7 cellular contexts compared by ENCODE assay signal in the genomic region with DNA sequence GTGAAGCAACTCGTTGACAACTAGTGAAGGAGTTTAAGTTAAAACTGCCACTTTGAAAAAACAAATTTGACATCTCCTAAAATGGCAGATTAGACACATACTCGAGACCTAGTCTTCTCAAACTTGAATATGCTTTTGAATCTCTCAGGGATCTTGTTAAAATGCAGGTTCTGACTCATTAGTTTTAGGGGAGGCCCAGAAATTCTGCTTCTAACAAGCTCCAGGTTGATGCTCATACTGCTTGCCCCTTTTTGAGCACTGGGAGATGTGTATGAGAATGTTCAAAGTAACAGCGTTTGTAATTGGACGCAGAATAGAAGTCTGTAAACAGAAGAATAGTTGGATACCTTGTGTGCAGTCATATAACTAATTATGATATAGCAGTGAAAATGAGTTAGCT. TPM values are rescaled to one million over a fixed set of nuclear protein-coding genes. Genes with fewer than 3 reads are reported as not detected.
DNase-seq lines count a peak whose midpoint lies in the region; ATAC-seq and TF ChIP-seq lines count a peak whose summit lies in the region.

No MANE protein-coding gene starts in this region.

- TF ChIP-seq POLR2A in body of pancreas (IDR thresholded peaks at IDR 0.05) = no peak

- H3K4me3 ChIP-seq in SK-N-MC (peak overlapping the region; percentile 99), skin epidermis (peak overlapping the region in 6 of 7 experiments; percentile 66 to 96 (median 90)), body of pancreas (no peak overlapping the region)

- no peak for TF ChIP-seq CTCF in body of pancreas (IDR thresholded peaks at IDR 0.05)

- DNase-seq in SK-N-MC (ENCODE audit: low read depth, low spot score) = no peak
- DNase-seq in fibroblast of peridontal ligament (ENCODE audit: extremely low read depth) = peak; percentile 52
- DNase-seq in activated CD4-positive, CD25-positive, alpha-beta regulatory T cell (lab: John Stamatoyannopoulos, UW) = no peak
- no peak for DNase-seq in body of pancreas

- H3K4me1 ChIP-seq in body of pancreas = peaks cover 21% of the 10 kb centered on the region

- peak; percentile 18 for ATAC-seq in GM19351 (IDR thresholded peaks at IDR 0.05; ENCODE audit: unreplicated experiment)
- no peak for ATAC-seq in GM19023 (IDR thresholded peaks at IDR 0.05; ENCODE audit: unreplicated experiment)
- no peak for ATAC-seq in body of pancreas

- H3K36me3 ChIP-seq in SK-N-MC (ENCODE audit: insufficient read depth, low read length) (peaks cover 33% of the 10 kb centered on the region), body of pancreas (replicated peaks in 1 of 2; ENCODE audit: insufficient read depth in 1 of 2, low read depth in 2 of 2) (peaks cover 0 to 15% of the 10 kb centered on the region in 2 donors)

- WGBS in body of pancreas, 2 donors = 23 to 39% methylated on average over 4 of the region's 4 CpGs

- no peaks in the 10 kb centered on the region for H3K27me3 ChIP-seq in body of pancreas

- peak overlapping the region; percentile 49 for H3K9ac ChIP-seq in SK-N-MC (ENCODE audit: insufficient read length)

- H3K27ac ChIP-seq in SK-N-MC = no peak overlapping the region
- H3K27ac ChIP-seq in skin epidermis = peak overlapping the region in 8 of 21 experiments; percentile 87 to 98 (median 94)
- no peak overlapping the region for H3K27ac ChIP-seq in body of pancreas

- H3K9me3 ChIP-seq in SK-N-MC (ENCODE audit: low read depth, low read length) (no peaks in the 10 kb centered on the region), body of pancreas (no peaks in the 10 kb centered on the region)

- intact Hi-C loops in body of pancreas (cut with DNase I) = no loop called here

RNA-seq across cellular contexts. Expression of a gene that starts 1.6 kb away (rescaled TPM):
- total RNA-seq in body of pancreas = 10 to 100 TPM in 1 of 2 donors, 1 to 10 TPM in 1; 9.6 to 10.6 TPM

Comparison
In these comparisons a context has a peak if more than half of its experiments do, and no peak if none do; other contexts are left out.
1. H3K4me3 ChIP-seq: peak in SK-N-MC (single experiment) and skin epidermis (6 of 7); none in body of pancreas (0 of 2).